In the genomic region with DNA sequence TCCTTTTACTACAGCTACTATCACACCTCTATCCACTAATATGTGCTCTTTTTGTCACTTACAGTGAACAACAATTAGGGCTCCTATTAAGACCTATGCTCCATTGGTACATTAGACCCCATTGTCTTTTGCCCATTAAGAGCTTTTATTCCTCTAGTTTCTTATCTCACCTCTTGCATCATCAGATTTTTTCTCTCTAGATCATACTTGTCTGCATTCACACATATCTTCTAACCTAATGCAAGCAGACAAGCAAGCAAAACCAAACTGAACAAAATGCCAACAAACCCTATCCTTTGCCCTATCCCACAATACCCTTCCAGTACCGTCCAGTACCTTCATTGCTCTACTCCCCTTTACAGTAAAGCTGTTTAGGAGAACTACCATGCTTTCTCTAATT, we compare ENCODE assay signal across 27 cellular contexts. TPM values are rescaled to one million over a fixed set of nuclear protein-coding genes. Genes with fewer than 3 reads are reported as not detected.
A peak's percentile ranks its signal among the peaks of the same experiment; 100 is the strongest.
DNase-seq lines count a peak whose midpoint lies in the region; ATAC-seq, FAIRE-seq and TF ChIP-seq lines count a peak whose summit lies in the region.
"Had no signal": no experiment of that assay in that cellular context is flagged by ENCODE, and none has a peak within 500 bp of the region (broad histone marks: within the 10 kb centered on the region; RNA-seq: fewer than 3 reads in every experiment).

No MANE protein-coding gene starts in this region.

- H3K4ac ChIP-seq in IMR-90 (ENCODE audit: low read depth, low read length): no peak overlapping the region

- H3K23ac ChIP-seq in IMR-90 (ENCODE audit: low read depth, low read length): no peak overlapping the region

- H2AK9ac ChIP-seq in IMR-90 (replicated peaks; ENCODE audit: low read depth, low read length, poor library complexity): no peak overlapping the region

- WGBS in IMR-90 (ENCODE audit: extremely low coverage in 2 of 2, insufficient read length in 1 of 2), 2 experiments: no CpG with 5 or more reads among the region's 1 CpG
- WGBS in heart right ventricle, 2 donors: 82 to 86% methylated on average over 1 of the region's 1 CpG

- no peaks in the 10 kb centered on the region for H3K9me3 Mint-ChIP-seq in astrocyte (ENCODE audit: unreplicated experiment)

- H3K4me1 Mint-ChIP-seq in astrocyte (ENCODE audit: low read depth, unreplicated experiment): peaks cover 13% of the 10 kb centered on the region
- H3K4me1 Mint-ChIP-seq: CD4-positive, CD25-positive, alpha-beta regulatory T cell had no signal

- H3K9me3 ChIP-seq in IMR-90 (ENCODE audit: control insufficient read depth, insufficient read depth, low read length) (no peaks in the 10 kb centered on the region), astrocyte (ENCODE audit: insufficient read depth, low read depth, low read length) (no peaks in the 10 kb centered on the region), heart right ventricle (no peaks in the 10 kb centered on the region)
- H3K9me3 ChIP-seq: BLaER1, MG63, SJSA1 had no signal

- H3K4me1 ChIP-seq in IMR-90 (ENCODE audit: control insufficient read depth, insufficient read depth, low read length): no peaks in the 10 kb centered on the region; the same call in 1 of the 2 replicates
- H3K4me1 ChIP-seq in astrocyte (ENCODE audit: insufficient read depth, low read length): peaks cover 6% of the 10 kb centered on the region
- no peaks in the 10 kb centered on the region for H3K4me1 ChIP-seq in heart right ventricle

- no peak for TF ChIP-seq POLR2A in IMR-90 (IDR thresholded peaks at IDR 0.05; ENCODE audit: low read depth, low read length)

- POLR2A ChIA-PET in IMR-90 (lab: Charles Lee; ENCODE audit: unreplicated experiment): no interaction called here

- H3K18ac ChIP-seq in IMR-90 (ENCODE audit: low read depth, low read length): peak overlapping the region; percentile 58; the same call in 1 of the 2 replicates

- H3K4me2 ChIP-seq in IMR-90 (ENCODE audit: low read depth, low read length): peak overlapping the region; percentile 53; the same call in 1 of the 2 replicates
- no peak overlapping the region for H3K4me2 ChIP-seq in astrocyte (ENCODE audit: low read length)
- H3K4me2 ChIP-seq: BLaER1 had no signal

- H3K27ac ChIP-seq in IMR-90 (ENCODE audit: insufficient read depth, low read length): no peak overlapping the region
- H3K27ac ChIP-seq in astrocyte (ENCODE audit: low read depth, low read length): no peak overlapping the region
- H3K27ac ChIP-seq in heart right ventricle: no peak overlapping the region
- H3K27ac ChIP-seq: BLaER1, SJSA1 had no signal

- DNase-seq in AG20443 (ENCODE audit: low spot score) (peak; percentile 7), IMR-90 (peak; percentile 49), astrocyte (ENCODE audit: low read depth) (peak; percentile 37), fibroblast of the aortic adventitia (ENCODE audit: low read depth) (peak; percentile 47), NCI-H524 treated with DMSO at 0.1 percent for 48 hours (lab: John Stamatoyannopoulos, UW) (no peak), heart right ventricle (no peak), T-helper 1 cell (no peak)
- no peak for DNase-seq in stimulated activated CD4-positive, alpha-beta T cell treated with anti-CD3 and anti-CD28 coated beads, Interleukin-4, amount 100 ng/mL, for 4 hours
- DNase-seq: CD4-positive, CD25-positive, alpha-beta regulatory T cell; EL; GDM1; KG1; MG63; NCI-H1105 treated with DMSO at 0.1 percent for 48 hours; NCI-H146; NCI-H1930; NCI-H2107; NCI-H446; NCI-H526; NCI-H82; Right ventricle myocardium superior; RPMI8226 had no signal

- no peaks in the 10 kb centered on the region for H3K36me3 Mint-ChIP-seq in astrocyte (ENCODE audit: low read depth, unreplicated experiment)
- H3K36me3 Mint-ChIP-seq: CD4-positive, CD25-positive, alpha-beta regulatory T cell had no signal

- no peaks in the 10 kb centered on the region for H3K36me3 ChIP-seq in IMR-90 (ENCODE audit: control insufficient read depth, insufficient read depth, low read length)
- H3K36me3 ChIP-seq in astrocyte (ENCODE audit: insufficient read depth, low read length): no peaks in the 10 kb centered on the region
- no peaks in the 10 kb centered on the region for H3K36me3 ChIP-seq in heart right ventricle
- H3K36me3 ChIP-seq: BLaER1, MG63, SJSA1 had no signal

- H4K20me1 ChIP-seq in IMR-90 (ENCODE audit: insufficient read depth, low read length) (no peaks in the 10 kb centered on the region), astrocyte (ENCODE audit: insufficient read depth, low read length) (no peaks in the 10 kb centered on the region)
- H4K20me1 ChIP-seq: BLaER1 had no signal

- in situ Hi-C loops in IMR-90 (cut with MboI; ENCODE audit: low sequenced_read_pairs): no loop called here

- H2AK5ac ChIP-seq in IMR-90 (ENCODE audit: low read depth, low read length): no peak overlapping the region

- no peak overlapping the region for H4K8ac ChIP-seq in IMR-90 (ENCODE audit: low read depth in 2 of 2, low read length in 2 of 2)

- H3K14ac ChIP-seq in IMR-90 (replicated peaks; ENCODE audit: low read depth, low read length): no peak overlapping the region

- no peaks in the 10 kb centered on the region for H3K79me1 ChIP-seq in IMR-90 (ENCODE audit: low read depth in 1 of 2, low read length in 2 of 2)

- no peak overlapping the region; the same call in 1 of the 2 replicates for H4K5ac ChIP-seq in IMR-90 (ENCODE audit: low read depth, low read length)

- H3K9me1 ChIP-seq in IMR-90 (ENCODE audit: insufficient read depth, low read length): no peaks in the 10 kb centered on the region

- no peak overlapping the region for H3K4me3 ChIP-seq in IMR-90 (ENCODE audit: insufficient read depth, low read depth, low read length)
- H3K4me3 ChIP-seq in astrocyte (ENCODE audit: insufficient read depth, low read depth, low read length): no peak overlapping the region
- no peak overlapping the region for H3K4me3 ChIP-seq in fibroblast of the aortic adventitia (ENCODE audit: low read depth, low read length)
- H3K4me3 ChIP-seq in heart right ventricle: no peak overlapping the region
- H3K4me3 ChIP-seq: BLaER1, GM12878, MG63, SJSA1 had no signal

- H3K27me3 ChIP-seq in IMR-90 (ENCODE audit: control insufficient read depth, insufficient read depth, low read length) (no peaks in the 10 kb centered on the region), astrocyte (ENCODE audit: insufficient read depth, low read length) (no peaks in the 10 kb centered on the region), heart right ventricle (peaks cover 0 to 6% (median 0%) of the 10 kb centered on the region in 7 donors)
- H3K27me3 ChIP-seq: BLaER1, MG63, SJSA1 had no signal

- dilution Hi-C loops in IMR-90 (cut with HindIII; ENCODE audit: low sequenced_read_pairs, unreplicated experiment): no loop called here

- H2AFZ ChIP-seq in IMR-90 (replicated peaks; ENCODE audit: low read length, poor library complexity) (no peak overlapping the region), astrocyte (ENCODE audit: low read depth, low read length) (no peak overlapping the region)

- H3K27ac Mint-ChIP-seq in astrocyte (ENCODE audit: unreplicated experiment): peak overlapping the region; percentile 43
- H3K27ac Mint-ChIP-seq: CD4-positive, CD25-positive, alpha-beta regulatory T cell had no signal

- TF ChIP-seq RAD21 in IMR-90 (IDR thresholded peaks at IDR 0.05; ENCODE audit: low read length): no peak

- H2BK120ac ChIP-seq in IMR-90 (ENCODE audit: low read depth, low read length): no peak overlapping the region

- H2BK5ac ChIP-seq in IMR-90 (ENCODE audit: low read depth, low read length, poor library complexity, severe bottlenecking): no peak overlapping the region

- H3K9ac ChIP-seq in IMR-90 (ENCODE audit: low read depth, low read length): no peak overlapping the region
- no peak overlapping the region for H3K9ac ChIP-seq in astrocyte (ENCODE audit: low read length)
- H3K9ac ChIP-seq: BLaER1 had no signal

- no peaks in the 10 kb centered on the region for H3K27me3 Mint-ChIP-seq in astrocyte (ENCODE audit: low read depth, unreplicated experiment)

- no peak overlapping the region for H4K91ac ChIP-seq in IMR-90 (ENCODE audit: insufficient read depth, low read depth, low read length)

- peak; percentile 50; the same call in 1 of the 2 replicates for ATAC-seq in IMR-90 (ENCODE audit: low read depth)
- no peak for ATAC-seq in heart right ventricle
- ATAC-seq: GM12878, HCT116 had no signal

- no peak for FAIRE-seq in astrocyte (lab: Jason Lieb, UNC)
- FAIRE-seq: D721Med, GM12878 had no signal

- CTCF ChIA-PET in IMR-90 (lab: Yijun Ruan, JAX): no interaction called here

- intact Hi-C loops in IMR-90 (cut with micrococcal nuclease): no loop called here
- intact Hi-C loops in heart right ventricle (cut with DNase I): no loop called here

- no peak for TF ChIP-seq CTCF in IMR-90 (conservative IDR thresholded peaks at IDR 0.05; ENCODE audit: low read depth, low read length)
- TF ChIP-seq CTCF in astrocyte (IDR thresholded peaks at IDR 0.05; ENCODE audit: insufficient read depth, low read depth, low read length): no peak
- no peak for TF ChIP-seq CTCF in fibroblast of the aortic adventitia (IDR thresholded peaks at IDR 0.05; ENCODE audit: insufficient read depth, low read length)
- no peak for TF ChIP-seq CTCF in heart right ventricle (IDR thresholded peaks at IDR 0.05)

- H2BK20ac ChIP-seq in IMR-90 (ENCODE audit: low read depth, low read length): no peak overlapping the region

- H3K56ac ChIP-seq in IMR-90 (ENCODE audit: extremely low read depth, insufficient read depth, low read length): no peak overlapping the region

- H3K4me3 Mint-ChIP-seq in astrocyte (ENCODE audit: unreplicated experiment): no peak overlapping the region
- H3K4me3 Mint-ChIP-seq: CD4-positive, CD25-positive, alpha-beta regulatory T cell had no signal

- H3K79me2 ChIP-seq in astrocyte (ENCODE audit: insufficient read depth, low read length): no peaks in the 10 kb centered on the region

- no peak overlapping the region for H2BK15ac ChIP-seq in IMR-90 (ENCODE audit: low read depth, low read length)

- no TSS peak for BruUV-seq in IMR-90 (replicated peaks; lab: Mats Ljungman, UMichigan)

RNA-seq across cellular contexts. Expression of gene RBM27, which starts 10.1 kb away (rescaled TPM):
- total RNA-seq in IMR-90 (2012; rRNA removed): 19.2 and 25.3 TPM in 2 replicates
- 7.6 and 7.7 TPM in 2 replicates for polyA plus RNA-seq in IMR-90 (2012; rRNA removed)
- 0.58 and 1.6 TPM in 2 replicates for polyA plus RNA-seq in IMR-90 (2012; cell fraction: cytosol; rRNA removed)
- 1.2 and 9.5 TPM in 2 replicates for polyA plus RNA-seq in IMR-90 (2012; cell fraction: nucleus; rRNA removed; ENCODE audit: low replicate concordance)
- total RNA-seq in astrocyte: 21.1 and 24.4 TPM in 2 replicates
- 6.6 and 28.5 TPM in 2 replicates for total RNA-seq in fibroblast of the aortic adventitia (ENCODE audit: low replicate concordance)
- 10 to 100 TPM; 10.8 to 21.5 (median 17.0) TPM for total RNA-seq in heart right ventricle
- 1 to 10 TPM; 4.0 to 7.1 TPM for polyA plus RNA-seq in heart right ventricle

RNA-seq across cellular contexts. Expression of gene LARS1, which starts 10.8 kb away (rescaled TPM):
- total RNA-seq in IMR-90 (2012; rRNA removed) (70.4 and 91.4 TPM in 2 replicates), astrocyte (163 and 165 TPM in 2 replicates), fibroblast of the aortic adventitia (ENCODE audit: low replicate concordance) (216 and 226 TPM in 2 replicates), heart right ventricle (100 to 1,000 TPM in 3 of 10 donors, 10 to 100 TPM in 7; 70.2 to 113 (median 84.4) TPM)
- polyA plus RNA-seq in IMR-90 (2012; rRNA removed) (20.1 and 25.7 TPM in 2 replicates), heart right ventricle (10 to 100 TPM; 25.7 to 45.0 TPM)
- 3.2 and 5.8 TPM in 2 replicates for polyA plus RNA-seq in IMR-90 (2012; cell fraction: cytosol; rRNA removed)
- 3.1 and 42.3 TPM in 2 replicates for polyA plus RNA-seq in IMR-90 (2012; cell fraction: nucleus; rRNA removed; ENCODE audit: low replicate concordance)

Comparison
In these comparisons a context has a peak if more than half of its experiments do, and no peak if none do; other contexts are left out.
1. DNase-seq: peak in AG20443 (single experiment), IMR-90 (single experiment), astrocyte (single experiment) and fibroblast of the aortic adventitia (single experiment); none in stimulated activated CD4-positive, alpha-beta T cell treated with anti-CD3 and anti-CD28 coated beads, Interleukin-4, amount 100 ng/mL, for 4 hours (0 of 2), NCI-H524 treated with DMSO at 0.1 percent for 48 hours (single experiment), heart right ventricle (0 of 2) and T-helper 1 cell (0 of 5).